8 cellular contexts compared by ENCODE assay signal in the genomic region with DNA sequence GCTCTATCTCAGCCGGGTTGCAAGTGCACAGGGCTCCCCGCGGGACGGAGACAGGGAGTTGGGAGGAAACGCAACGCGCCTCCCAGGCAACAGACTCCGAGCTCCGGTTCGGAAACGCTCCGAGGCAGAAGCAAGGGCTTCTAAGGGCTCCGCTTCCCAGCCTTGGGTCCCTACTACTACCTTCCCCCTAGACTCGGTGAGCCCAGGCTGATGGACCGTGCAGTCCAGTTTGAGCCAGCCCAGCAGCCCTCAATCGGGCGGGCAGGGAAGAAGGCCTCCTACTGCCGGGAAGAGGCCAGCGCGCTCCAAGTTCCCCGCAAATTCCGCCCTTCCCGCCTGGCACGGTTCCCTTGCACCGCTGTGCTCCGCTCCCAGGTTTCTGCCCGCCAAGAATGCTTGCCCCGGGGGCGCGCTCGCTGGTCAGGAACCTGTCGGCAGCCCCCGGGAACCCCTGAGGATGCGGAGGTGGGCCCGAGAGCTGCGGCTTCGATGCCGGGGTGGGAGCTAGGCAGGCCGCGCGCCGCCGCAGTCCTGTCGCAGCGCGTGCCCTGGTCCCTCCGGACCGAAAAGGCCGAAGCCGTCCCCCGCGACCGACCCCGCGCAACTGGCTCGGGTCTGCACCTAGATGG. TPM values are rescaled to one million over a fixed set of nuclear protein-coding genes. Genes with fewer than 3 reads are reported as not detected.
DNase-seq lines count a peak whose midpoint lies in the region; ATAC-seq lines count a peak whose summit lies in the region.

No MANE protein-coding gene starts in this region.

- H3K27ac ChIP-seq in naive thymus-derived CD4-positive, alpha-beta T cell (ENCODE audit: low read depth, low read length) = peak overlapping the region; percentile 74
- peak overlapping the region; percentile 17 for H3K27ac ChIP-seq in temporal lobe (ENCODE audit: low read depth, low read length)

- H3K4me3 ChIP-seq in naive thymus-derived CD4-positive, alpha-beta T cell (ENCODE audit: low read length) = peak overlapping the region; percentile 70

- POLR2A ChIA-PET in naive thymus-derived CD4-positive, alpha-beta T cell (lab: Charles Lee) = interaction anchor here (0.6 to 4.2 kb wide), 14 partner anchors 8 to 89 kb away, joined by 3 to 39 read pairs (median 4); partner anchors contain the start of genes EPM2AIP1 and MLH1

- peak; percentile 1 for DNase-seq in NCI-H2107 (lab: John Stamatoyannopoulos, UW)
- no peak for DNase-seq in NCI-H2107 treated with DMSO at 0.1 percent for 48 hours (lab: John Stamatoyannopoulos, UW; ENCODE audit: unreplicated experiment)
- peak; percentile 37 for DNase-seq in NCI-H2029 treated with DMSO at 0.1 percent for 48 hours (lab: John Stamatoyannopoulos, UW)
- DNase-seq in activated T-helper 2 cell treated with anti-CD3 and anti-CD28 coated beads, Interferon-gamma antibody, Interleukin-2, Interleukin-4, amounts not matched to agents 10 μg/mL and 5 μg/mL and 100 μg/mL, durations not matched to agents 14 hours and 24 hours and 36 hours (ENCODE audit: low spot score) = peak; percentile 13
- DNase-seq in fibroblast of the conjunctiva (ENCODE audit: low read depth) = peak; percentile 17
- DNase-seq in naive thymus-derived CD4-positive, alpha-beta T cell = peak; percentile 14 to 42 (median 28)

- H3K27me3 Mint-ChIP-seq in activated T-helper 2 cell treated with anti-CD3 and anti-CD28 coated beads, Interferon-gamma antibody, Interleukin-2, Interleukin-4, amounts not matched to agents 10 μg/mL and 5 μg/mL and 100 μg/mL, durations not matched to agents 14 hours and 24 hours and 36 hours (ENCODE audit: low read depth) = peaks cover 34% of the 10 kb centered on the region
- H3K27me3 Mint-ChIP-seq in naive thymus-derived CD4-positive, alpha-beta T cell = peaks cover 0 to 28% (median 0%) of the 10 kb centered on the region in 5 donors

- peaks cover 0 to 8% (median 0%) of the 10 kb centered on the region in 3 experiments for H3K9me3 ChIP-seq in naive thymus-derived CD4-positive, alpha-beta T cell (ENCODE audit: control insufficient read depth in 2 of 3, low read length in 3 of 3)

- intact Hi-C loops in activated T-helper 2 cell treated with anti-CD3 and anti-CD28 coated beads, Interferon-gamma antibody, Interleukin-2, Interleukin-4, amounts not matched to agents 10 μg/mL and 5 μg/mL and 100 μg/mL, durations not matched to agents 14 hours and 24 hours and 36 hours (cut with micrococcal nuclease) = loop anchor here (2.0 kb wide), 1 partner anchor 31 kb away; no protein-coding TSS in a partner anchor
- intact Hi-C loops in naive thymus-derived CD4-positive, alpha-beta T cell (cut with micrococcal nuclease) = loop anchor here (1.0 to 2.0 kb wide), 4 partner anchors 15 to 67 kb away; no protein-coding TSS in a partner anchor

- no peak overlapping the region for H3K27ac Mint-ChIP-seq in activated T-helper 2 cell treated with anti-CD3 and anti-CD28 coated beads, Interferon-gamma antibody, Interleukin-2, Interleukin-4, amounts not matched to agents 10 μg/mL and 5 μg/mL and 100 μg/mL, durations not matched to agents 14 hours and 24 hours and 36 hours
- peak overlapping the region; percentile 42 to 87 (median 63) for H3K27ac Mint-ChIP-seq in naive thymus-derived CD4-positive, alpha-beta T cell

- peaks cover 5 to 6% of the 10 kb centered on the region in 2 donors for H3K4me1 ChIP-seq in naive thymus-derived CD4-positive, alpha-beta T cell (ENCODE audit: control insufficient read depth in 2 of 2, insufficient read depth in 2 of 2, low read length in 2 of 2)

- ATAC-seq in HG02571 (IDR thresholded peaks at IDR 0.05; ENCODE audit: unreplicated experiment) = peak; percentile 46
- ATAC-seq in naive thymus-derived CD4-positive, alpha-beta T cell = peak; percentile 46

- peaks cover 10% of the 10 kb centered on the region for H3K4me1 Mint-ChIP-seq in activated T-helper 2 cell treated with anti-CD3 and anti-CD28 coated beads, Interferon-gamma antibody, Interleukin-2, Interleukin-4, amounts not matched to agents 10 μg/mL and 5 μg/mL and 100 μg/mL, durations not matched to agents 14 hours and 24 hours and 36 hours (ENCODE audit: low read depth)
- peaks cover 0 to 33% (median 26%) of the 10 kb centered on the region in 7 donors for H3K4me1 Mint-ChIP-seq in naive thymus-derived CD4-positive, alpha-beta T cell

- CTCF ChIA-PET in naive thymus-derived CD4-positive, alpha-beta T cell (lab: Charles Lee) = interaction anchor here (0.7 to 2.1 kb wide), 7 partner anchors 10 to 75 kb away, joined by 3 to 10 read pairs (median 3); no protein-coding TSS in a partner anchor

- H3K36me3 Mint-ChIP-seq in activated T-helper 2 cell treated with anti-CD3 and anti-CD28 coated beads, Interferon-gamma antibody, Interleukin-2, Interleukin-4, amounts not matched to agents 10 μg/mL and 5 μg/mL and 100 μg/mL, durations not matched to agents 14 hours and 24 hours and 36 hours (ENCODE audit: low read depth) = peaks cover 17% of the 10 kb centered on the region
- peaks cover 0 to 19% (median 4%) of the 10 kb centered on the region in 5 donors for H3K36me3 Mint-ChIP-seq in naive thymus-derived CD4-positive, alpha-beta T cell

- H3K27me3 ChIP-seq in naive thymus-derived CD4-positive, alpha-beta T cell (ENCODE audit: control insufficient read depth in 2 of 2, insufficient read depth in 2 of 2, low read length in 2 of 2) = no peaks in the 10 kb centered on the region

- H3K9me3 Mint-ChIP-seq in activated T-helper 2 cell treated with anti-CD3 and anti-CD28 coated beads, Interferon-gamma antibody, Interleukin-2, Interleukin-4, amounts not matched to agents 10 μg/mL and 5 μg/mL and 100 μg/mL, durations not matched to agents 14 hours and 24 hours and 36 hours = peaks cover 25% of the 10 kb centered on the region
- peaks cover 0 to 29% (median 17%) of the 10 kb centered on the region in 11 donors for H3K9me3 Mint-ChIP-seq in naive thymus-derived CD4-positive, alpha-beta T cell

- H3K36me3 ChIP-seq in naive thymus-derived CD4-positive, alpha-beta T cell (ENCODE audit: control insufficient read depth in 2 of 3, insufficient read depth in 3 of 3, low read length in 3 of 3) = peaks cover 0 to 6% (median 0%) of the 10 kb centered on the region in 3 experiments

- peak overlapping the region; percentile 51 for H3K4me3 Mint-ChIP-seq in activated T-helper 2 cell treated with anti-CD3 and anti-CD28 coated beads, Interferon-gamma antibody, Interleukin-2, Interleukin-4, amounts not matched to agents 10 μg/mL and 5 μg/mL and 100 μg/mL, durations not matched to agents 14 hours and 24 hours and 36 hours (ENCODE audit: low read depth)
- H3K4me3 Mint-ChIP-seq in naive thymus-derived CD4-positive, alpha-beta T cell = peak overlapping the region; percentile 79 to 91 (median 85)

RNA-seq across cellular contexts. Expression of gene TRANK1, which starts 0.7 kb away (rescaled TPM):
- 1.1 and 1.8 TPM in 2 replicates for total RNA-seq in activated T-helper 2 cell treated with anti-CD3 and anti-CD28 coated beads, Interferon-gamma antibody, Interleukin-2, Interleukin-4, amounts not matched to agents 10 μg/mL and 5 μg/mL and 100 μg/mL, durations not matched to agents 14 hours and 24 hours and 36 hours
- 100 to 1,000 TPM in 2 of 5 experiments, 10 to 100 TPM in 3; 64.3 to 113 (median 82.6) TPM for total RNA-seq in naive thymus-derived CD4-positive, alpha-beta T cell
- 10 to 100 TPM; 29.6 to 45.2 TPM for polyA plus RNA-seq in naive thymus-derived CD4-positive, alpha-beta T cell
- total RNA-seq in temporal lobe = 8.1 TPM

RNA-seq across cellular contexts. Expression of gene EPM2AIP1, which starts 48.8 kb away (rescaled TPM):
- 17.7 and 20.4 TPM in 2 replicates for total RNA-seq in activated T-helper 2 cell treated with anti-CD3 and anti-CD28 coated beads, Interferon-gamma antibody, Interleukin-2, Interleukin-4, amounts not matched to agents 10 μg/mL and 5 μg/mL and 100 μg/mL, durations not matched to agents 14 hours and 24 hours and 36 hours
- total RNA-seq in naive thymus-derived CD4-positive, alpha-beta T cell = 10 to 100 TPM; 25.9 to 43.4 (median 26.1) TPM
- polyA plus RNA-seq in naive thymus-derived CD4-positive, alpha-beta T cell = 1 to 10 TPM; 3.7 to 6.8 TPM
- 57.3 TPM for total RNA-seq in temporal lobe

RNA-seq across cellular contexts. Expression of gene MLH1, which starts 49.2 kb away (rescaled TPM):
- 61.9 and 64.4 TPM in 2 replicates for total RNA-seq in activated T-helper 2 cell treated with anti-CD3 and anti-CD28 coated beads, Interferon-gamma antibody, Interleukin-2, Interleukin-4, amounts not matched to agents 10 μg/mL and 5 μg/mL and 100 μg/mL, durations not matched to agents 14 hours and 24 hours and 36 hours
- total RNA-seq in naive thymus-derived CD4-positive, alpha-beta T cell = 10 to 100 TPM; 26.4 to 42.0 (median 31.7) TPM
- polyA plus RNA-seq in naive thymus-derived CD4-positive, alpha-beta T cell = 10 to 100 TPM; 20.4 to 27.0 TPM
- 43.5 TPM for total RNA-seq in temporal lobe
